In genomic region chr13:93477238-93477637, GRCh38 we compare ENCODE assay signal across 20 cellular contexts.
"Had no signal": no experiment of that assay in that cellular context is flagged by ENCODE, and none has a peak within 500 bp of the region (broad histone marks: within the 10 kb centered on the region; RNA-seq: fewer than 3 reads in every experiment).

No MANE protein-coding gene starts in this region.

- DNase-seq: activated B cell treated with CpG ODN at 0.5 μM for 24 hours; activated CD4-positive, alpha-beta memory T cell treated with anti-CD3 and anti-CD28 coated beads for 36 hours; activated CD4-positive, alpha-beta T cell treated with anti-CD3 and anti-CD28 coated beads for 4 hours; activated gamma-delta T cell treated with Interleukin-2 at 50 U/mL for 16 hours; activated T-cell treated with anti-CD3 and anti-CD28 coated beads for 4 hours; amniotic stem cell; body of pancreas; caudate nucleus; endodermal cell; islet precursor cell; midbrain; nephron progenitor cell; nucleus accumbens; stimulated activated CD4-positive, alpha-beta T cell treated with anti-CD3 and anti-CD28 coated beads, Interleukin-2, amount 100 ng/mL, for 24 hours; stimulated activated naive CD4-positive, alpha-beta T cell treated with Interleukin-2 at 50 U/mL for 16 hours; thyroid gland had no signal

- H3K27me3 ChIP-seq: body of pancreas, thyroid gland had no signal

- FAIRE-seq: TTC549 had no signal

- H3K27ac ChIP-seq: body of pancreas, epithelial cell of prostate, thyroid gland had no signal

- ATAC-seq: activated naive CD4-positive, alpha-beta T cell treated with anti-CD3 and anti-CD28 coated beads, Interleukin-2, amount 50 U/mL, for 72 hours; body of pancreas had no signal

- H3K9me3 ChIP-seq: body of pancreas, thyroid gland had no signal

- H3K36me3 ChIP-seq: thyroid gland had no signal

- H3K4me3 ChIP-seq: body of pancreas, lung, thyroid gland had no signal

- H3K4me1 ChIP-seq: body of pancreas, thyroid gland had no signal
